In the genomic region with DNA sequence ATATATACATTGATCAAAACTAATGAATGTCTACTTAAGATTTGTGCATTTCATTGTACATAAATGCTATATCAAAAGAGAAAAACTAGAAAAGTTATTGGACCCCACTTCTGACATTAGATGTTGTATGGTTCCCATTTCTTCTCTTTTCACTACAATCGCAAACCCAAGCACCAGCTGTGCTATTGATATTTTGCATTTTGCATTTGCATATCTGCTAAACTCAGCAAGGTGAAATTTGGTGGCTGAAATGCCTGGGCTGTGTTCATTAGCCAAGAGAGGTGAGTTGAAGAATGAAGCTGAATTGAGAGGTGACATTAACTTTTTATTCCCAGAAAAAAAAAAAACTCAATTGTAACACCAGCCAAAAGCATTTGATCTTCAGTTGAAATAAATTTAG, we compare ENCODE assay signal across 20 cellular contexts.
DNase-seq lines count a peak whose midpoint lies in the region; ATAC-seq lines count a peak whose summit lies in the region.
"Had no signal": no experiment of that assay in that cellular context is flagged by ENCODE, and none has a peak within 500 bp of the region (broad histone marks: within the 10 kb centered on the region; RNA-seq: fewer than 3 reads in every experiment).

No MANE protein-coding gene starts in this region.

- in situ Hi-C loops in G401 (cut with HindIII; ENCODE audit: low sequenced_read_pairs), result no loop called here

- ATAC-seq in HG02588 (IDR thresholded peaks at IDR 0.05; ENCODE audit: unreplicated experiment) (peak; percentile 61), HG03460 (IDR thresholded peaks at IDR 0.05; ENCODE audit: unreplicated experiment) (peak; percentile 52), GM21528 (IDR thresholded peaks at IDR 0.05; ENCODE audit: low FRiP score, unreplicated experiment) (no peak)
- ATAC-seq: activated CD4-positive, alpha-beta T cell treated with anti-CD3 and anti-CD28 coated beads for 36 hours; activated T-cell treated with anti-CD3 and anti-CD28 coated beads, Interleukin-2, amount 50 U/mL, for 4 hours; stimulated activated naive CD8-positive, alpha-beta T cell treated with anti-CD3 and anti-CD28 coated beads, Interleukin-15, amount 100 ng/mL, for 72 hours had no signal

- DNase-seq in DMS 273 (lab: John Stamatoyannopoulos, UW; ENCODE audit: unreplicated experiment) (peak; percentile 27), DMS 273 treated with DMSO at 0.1 percent for 48 hours (lab: John Stamatoyannopoulos, UW) (no peak), G401 (ENCODE audit: low spot score) (no peak), NCI-H2196 (lab: John Stamatoyannopoulos, UW; ENCODE audit: unreplicated experiment) (no peak), pons (ENCODE audit: low spot score) (no peak)
- DNase-seq: activated CD4-positive, alpha-beta T cell treated with anti-CD3 and anti-CD28 coated beads for 36 hours; activated CD8-positive, alpha-beta memory T cell treated with anti-CD3 and anti-CD28 coated beads for 24 hours; activated naive CD4-positive, alpha-beta T cell treated with Interleukin-2 at 50 U/mL for 16 hours; activated T-cell treated with anti-CD3 and anti-CD28 coated beads, Interleukin-2, amount 50 U/mL, for 4 hours; adrenal gland; KG1; MV-4-11; NCI-H1694; NCI-H774; sigmoid colon; stimulated activated CD4-positive, alpha-beta T cell treated with anti-CD3 and anti-CD28 coated beads, Interleukin-15, amount 100 ng/mL, for 24 hours; stimulated activated naive CD8-positive, alpha-beta T cell treated with anti-CD3 and anti-CD28 coated beads, Interleukin-15, amount 100 ng/mL, for 72 hours had no signal
